Comparison of ENCODE assay signal across 8 cellular contexts in the genomic region with DNA sequence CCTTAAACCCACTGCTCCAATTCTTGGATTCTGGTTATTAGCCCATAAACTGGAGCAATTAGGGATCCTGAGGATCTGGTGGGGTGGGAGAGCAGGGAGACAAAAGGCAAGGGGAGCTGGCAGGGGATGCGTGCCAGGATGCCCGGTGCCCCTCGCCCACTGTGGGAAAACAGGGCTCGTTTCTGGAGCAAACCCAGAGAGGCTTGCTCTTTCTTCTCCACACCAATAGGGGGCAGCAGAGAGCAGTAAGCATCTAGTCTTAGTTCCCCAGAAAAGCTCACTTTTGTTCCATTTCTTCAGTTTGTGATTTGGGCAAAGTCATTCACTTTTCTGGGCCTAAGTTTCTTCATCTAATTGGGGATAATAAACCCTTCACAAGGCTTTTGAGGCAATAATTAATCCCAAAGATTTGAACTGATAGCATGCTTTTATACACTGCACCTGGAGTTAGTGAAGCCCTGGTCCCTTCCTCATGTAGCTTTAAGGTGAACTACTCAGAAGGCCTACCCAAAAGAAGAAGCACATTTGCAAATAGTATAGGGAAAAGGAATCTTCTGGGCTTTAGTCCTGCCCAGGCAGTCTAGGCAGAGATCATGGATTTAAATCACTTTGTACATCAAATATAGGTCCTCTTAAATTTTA.
DNase-seq lines count a peak whose midpoint lies in the region; TF ChIP-seq lines count a peak whose summit lies in the region.

No MANE protein-coding gene starts in this region.

- H2BK20ac ChIP-seq in H9 (ENCODE audit: low read depth, low read length, poor library complexity, severe bottlenecking) = no peak overlapping the region

- no peak overlapping the region for H4K8ac ChIP-seq in H9 (replicated peaks; ENCODE audit: insufficient read length, low read depth, low read length)

- H3K14ac ChIP-seq in H9 (ENCODE audit: insufficient read depth, low read length) = no peak overlapping the region

- H3K18ac ChIP-seq in H9 (ENCODE audit: insufficient read length, low read depth, low read length) = no peak overlapping the region

- H3K4me3 ChIP-seq in hepatocyte (no peak overlapping the region), skeletal muscle satellite cell (ENCODE audit: low read length) (no peak overlapping the region)

- H2AK5ac ChIP-seq in H9 (ENCODE audit: insufficient read length, low read length) = no peak overlapping the region

- no peaks in the 10 kb centered on the region for H3K36me3 Mint-ChIP-seq in H9 (ENCODE audit: insufficient read depth in 1 of 3, low read depth in 3 of 3)

- H2BK120ac ChIP-seq in H9 (ENCODE audit: low read depth, low read length, poor library complexity, severe bottlenecking) = no peak overlapping the region

- no peak overlapping the region for H2BK12ac ChIP-seq in H9 (ENCODE audit: insufficient read length, low read depth, low read length)

- no peaks in the 10 kb centered on the region for H3K36me3 ChIP-seq in hepatocyte (replicated peaks; ENCODE audit: insufficient read depth, low read depth)
- no peaks in the 10 kb centered on the region for H3K36me3 ChIP-seq in skeletal muscle satellite cell (ENCODE audit: insufficient read depth, low read length)

- no CpG with 5 or more reads among the region's 4 CpGs for WGBS in H9 (ENCODE audit: extremely low coverage, insufficient read length, low lambda C conversion rate)
- WGBS in hepatocyte (ENCODE audit: low lambda C conversion rate, missing lambda C conversion rate) = 54% methylated on average over 4 of the region's 4 CpGs

- no peak overlapping the region for H4K5ac ChIP-seq in H9 (ENCODE audit: insufficient read length, low read depth, low read length)

- H3K4me3 Mint-ChIP-seq in H9 = no peak overlapping the region

- TF ChIP-seq CTCF in H9 (conservative IDR thresholded peaks at IDR 0.05) (peak; percentile 89), hepatocyte (IDR thresholded peaks at IDR 0.05; ENCODE audit: poor library complexity) (peak; percentile 76)

- peak; percentile 84 for DNase-seq in DMS53 (lab: John Stamatoyannopoulos, UW)
- DNase-seq in H9 = peak; percentile 33
- peak; percentile 71 for DNase-seq in NCI-H82 (lab: John Stamatoyannopoulos, UW)
- DNase-seq in amniotic stem cell (lab: John Stamatoyannopoulos, UW) = peak; percentile 36
- DNase-seq in hepatocyte (ENCODE audit: low spot score) = peak; percentile 72
- DNase-seq in effector CD8-positive, alpha-beta T cell (lab: John Stamatoyannopoulos, UW) = no peak
- no peak for DNase-seq in central memory CD4-positive, alpha-beta T cell

- no peaks in the 10 kb centered on the region for H3K23me2 ChIP-seq in H9 (ENCODE audit: insufficient read length, low read depth, low read length, poor library complexity, severe bottlenecking)

- H2BK5ac ChIP-seq in H9 (ENCODE audit: insufficient read length, low read length) = no peak overlapping the region

- H3K56ac ChIP-seq in H9 (ENCODE audit: insufficient read length, low read depth, low read length) = no peak overlapping the region

- no peak overlapping the region for H3T11ph ChIP-seq in H9 (ENCODE audit: low read length)

- no peak overlapping the region for H3K4ac ChIP-seq in H9 (ENCODE audit: low read depth, low read length)

- H2AFZ ChIP-seq in H9 (ENCODE audit: low read length) (no peak overlapping the region), hepatocyte (no peak overlapping the region)

- H3K27ac ChIP-seq in H9 (ENCODE audit: insufficient read length, low read depth, low read length) (no peak overlapping the region), hepatocyte (no peak overlapping the region)

- no peak overlapping the region for H3K9ac ChIP-seq in H9 (ENCODE audit: extremely low read depth, insufficient read length, low read length)
- H3K9ac ChIP-seq in skeletal muscle satellite cell (ENCODE audit: low read depth, low read length) = peak overlapping the region; percentile 24

- H3K4me1 Mint-ChIP-seq in H9 = no peaks in the 10 kb centered on the region

- H3K9me2 ChIP-seq in hepatocyte (replicated peaks; ENCODE audit: insufficient read depth) = no peaks in the 10 kb centered on the region

- no peaks in the 10 kb centered on the region for H3K79me1 ChIP-seq in H9 (ENCODE audit: insufficient read depth, low read depth, low read length, poor library complexity, severe bottlenecking)

- no peak overlapping the region for H3K23ac ChIP-seq in H9 (ENCODE audit: insufficient read length, low read depth, low read length)

- no peaks in the 10 kb centered on the region for H3K27me3 ChIP-seq in H9 (ENCODE audit: insufficient read depth, low read length)
- no peaks in the 10 kb centered on the region for H3K27me3 ChIP-seq in hepatocyte
- H3K27me3 ChIP-seq in skeletal muscle satellite cell (ENCODE audit: control insufficient read depth, insufficient read depth, low read length) = no peaks in the 10 kb centered on the region

- no peaks in the 10 kb centered on the region for H3K9me3 Mint-ChIP-seq in H9

- peaks cover 2% of the 10 kb centered on the region; the same call in 1 of the 2 replicates for H3K27me3 Mint-ChIP-seq in H9 (ENCODE audit: low read depth)

- H3K4me1 ChIP-seq in H9 (ENCODE audit: insufficient read depth, low read length) (no peaks in the 10 kb centered on the region), hepatocyte (ENCODE audit: insufficient read depth) (no peaks in the 10 kb centered on the region), skeletal muscle satellite cell (ENCODE audit: control insufficient read depth, insufficient read depth, low read length) (peaks cover 13% of the 10 kb centered on the region)

- H3K9me3 ChIP-seq in H9 (ENCODE audit: control insufficient read depth, low read depth, low read length) (no peaks in the 10 kb centered on the region), hepatocyte (ENCODE audit: low read depth) (no peaks in the 10 kb centered on the region), skeletal muscle satellite cell (replicated peaks; ENCODE audit: low read length) (no peaks in the 10 kb centered on the region)

- H3K79me2 ChIP-seq in H9 (ENCODE audit: insufficient read depth, low read length) (no peaks in the 10 kb centered on the region), hepatocyte (no peaks in the 10 kb centered on the region)

- no peak overlapping the region for H3K4me2 ChIP-seq in H9 (ENCODE audit: insufficient read depth, insufficient read length, low read length)
- H3K4me2 ChIP-seq in hepatocyte = no peak overlapping the region
- no peak overlapping the region for H3K4me2 ChIP-seq in skeletal muscle satellite cell (ENCODE audit: low read length)

- H4K20me1 ChIP-seq in H9 (ENCODE audit: control insufficient read depth, insufficient read depth, insufficient read length) = no peaks in the 10 kb centered on the region
- no peaks in the 10 kb centered on the region for H4K20me1 ChIP-seq in hepatocyte (ENCODE audit: insufficient read depth, poor library complexity, severe bottlenecking)

- H4K91ac ChIP-seq in H9 (ENCODE audit: insufficient read length, low read depth, low read length) = no peak overlapping the region

- H2BK15ac ChIP-seq in H9 (ENCODE audit: low read depth, low read length) = no peak overlapping the region

- H3K27ac Mint-ChIP-seq in H9 = no peak overlapping the region

Comparison
In these comparisons a context has a peak if more than half of its experiments do, and no peak if none do; other contexts are left out.
1. DNase-seq: peak in DMS53 (single experiment), H9 (single experiment), NCI-H82 (single experiment), amniotic stem cell (single experiment) and hepatocyte (single experiment); none in effector CD8-positive, alpha-beta T cell (single experiment) and central memory CD4-positive, alpha-beta T cell (single experiment).